In the genomic region with DNA sequence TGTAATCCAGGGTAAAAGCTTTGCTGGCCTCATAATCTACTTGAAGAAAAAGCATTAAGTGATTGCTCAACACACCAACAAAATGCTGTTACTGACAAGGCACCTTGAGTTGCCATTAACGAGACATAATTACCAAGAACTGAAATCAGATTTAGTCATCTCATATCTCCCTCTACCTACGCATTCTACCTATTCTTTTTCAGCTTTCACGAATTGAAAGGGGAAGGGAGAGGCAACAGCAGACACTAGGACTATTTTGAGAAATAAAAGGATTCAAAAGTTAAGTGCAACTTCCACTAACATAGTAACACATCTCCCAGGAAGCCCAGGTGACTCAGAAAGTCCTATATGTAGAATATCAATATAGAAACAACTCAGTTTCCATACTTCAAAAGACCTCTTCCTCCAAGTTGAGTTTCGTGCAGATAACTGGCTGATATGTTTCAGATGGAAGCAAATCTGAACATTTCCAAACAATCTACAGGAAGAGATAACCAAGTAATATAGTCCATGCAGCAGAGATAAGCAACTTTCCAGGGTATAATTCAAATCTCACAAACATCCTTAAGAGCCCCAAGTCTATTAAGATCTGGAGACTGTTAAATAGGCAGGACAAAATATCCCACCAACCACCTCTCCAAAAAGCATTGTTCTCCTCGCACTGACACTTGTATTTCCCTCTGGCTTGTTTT, we compare ENCODE assay signal across 9 cellular contexts. TPM values are rescaled to one million over a fixed set of nuclear protein-coding genes. Genes with fewer than 3 reads are reported as not detected.
DNase-seq lines count a peak whose midpoint lies in the region; ATAC-seq and TF ChIP-seq lines count a peak whose summit lies in the region.
"Had no signal": no experiment of that assay in that cellular context is flagged by ENCODE, and none has a peak within 500 bp of the region (broad histone marks: within the 10 kb centered on the region; RNA-seq: fewer than 3 reads in every experiment).

No MANE protein-coding gene starts in this region.

- peaks cover 26% of the 10 kb centered on the region for H3K4me1 ChIP-seq in mammary epithelial cell (ENCODE audit: insufficient read depth, low read length)

- H3K9ac ChIP-seq in mammary epithelial cell (ENCODE audit: insufficient read depth, low read length) = peak overlapping the region; percentile 56

- peak overlapping the region; percentile 88 for H3K27ac ChIP-seq in mammary epithelial cell (ENCODE audit: insufficient read depth, low read depth, low read length)

- no peaks in the 10 kb centered on the region for H3K9me3 ChIP-seq in mammary epithelial cell (replicated peaks; ENCODE audit: insufficient read depth, low read length)

- peaks cover 84% of the 10 kb centered on the region for H3K79me2 ChIP-seq in mammary epithelial cell (ENCODE audit: insufficient read depth, low read length)

- TF ChIP-seq CTCF in mammary epithelial cell (conservative IDR thresholded peaks at IDR 0.05 in 1 of 2, IDR thresholded peaks at IDR 0.05 in 1 of 2; ENCODE audit: extremely low read depth in 1 of 2, insufficient read depth in 1 of 2, low read depth in 1 of 2, low read length in 2 of 2) = no peak

- H3K4me2 ChIP-seq in mammary epithelial cell (ENCODE audit: insufficient read depth, low read depth, low read length) = peak overlapping the region; percentile 93

- H4K20me1 ChIP-seq in mammary epithelial cell (ENCODE audit: insufficient read depth, low read length) = no peaks in the 10 kb centered on the region

- dilution Hi-C loops in mammary epithelial cell (cut with HindIII; ENCODE audit: low sequenced_read_pairs) = loop anchor here (5.0 kb wide), 1 partner anchor 67 kb away; no protein-coding TSS in a partner anchor

- intact Hi-C loops in mammary epithelial cell (cut with micrococcal nuclease) = no loop called here

- DNase-seq in activated CD4-positive, CD25-positive, alpha-beta regulatory T cell (lab: John Stamatoyannopoulos, UW) = no peak
- DNase-seq in mammary epithelial cell (peak; percentile 28), skeletal muscle cell (ENCODE audit: low read depth) (no peak), HUDEP-2 (lab: John Stamatoyannopoulos, UW; ENCODE audit: unreplicated experiment in 76 of 76) (no peak), hepatic stellate cell (ENCODE audit: low spot score) (no peak)
- DNase-seq: GOT3 had no signal

- CTCF ChIA-PET in mammary epithelial cell (lab: Charles Lee; ENCODE audit: low non-redundant PET) = no interaction called here

- no TSS peak for BruUV-seq in mammary epithelial cell (replicated peaks; lab: Mats Ljungman, UMichigan)

- H3K4me3 ChIP-seq in mammary epithelial cell (replicated peaks in 1 of 3; ENCODE audit: insufficient read depth in 1 of 3, low read depth in 2 of 3, low read length in 3 of 3) (peak overlapping the region; percentile 26 to 89 (median 50)), skeletal muscle cell (ENCODE audit: low read depth, low read length) (peak overlapping the region; percentile 90)

- ATAC-seq in activated CD4-positive, CD25-positive, alpha-beta regulatory T cell treated with anti-CD3 and anti-CD28 coated beads, Interleukin-2, amount 50 U/mL, for 24 hours = peak; percentile 61 to 68
- peak; percentile 61 for ATAC-seq in HG03060 (IDR thresholded peaks at IDR 0.05; ENCODE audit: low read depth, unreplicated experiment)
- no peak for ATAC-seq in HG03571 (IDR thresholded peaks at IDR 0.05; ENCODE audit: unreplicated experiment)

- peaks cover 10% of the 10 kb centered on the region for H3K36me3 ChIP-seq in mammary epithelial cell (ENCODE audit: insufficient read depth, low read length)

- in situ Hi-C loops in mammary epithelial cell (cut with MboI; ENCODE audit: low sequenced_read_pairs in 2 of 2) = no loop called here

- WGBS in mammary epithelial cell (ENCODE audit: low coverage, missing lambda C conversion rate) = 82% methylated on average over 5 of the region's 5 CpGs

- no peak overlapping the region for H2AFZ ChIP-seq in mammary epithelial cell (ENCODE audit: low read depth, low read length)

- H3K27me3 ChIP-seq in mammary epithelial cell (ENCODE audit: insufficient read depth, low read length) = no peaks in the 10 kb centered on the region

RNA-seq across cellular contexts. Expression of gene OSBPL10, which starts 1.9 kb away (rescaled TPM):
- total RNA-seq in mammary epithelial cell = 10 to 100 TPM; 68.1 to 68.7 TPM
- 44.4 TPM for polyA plus RNA-seq in mammary epithelial cell
- polyA minus RNA-seq in mammary epithelial cell = 84.2 TPM

RNA-seq across cellular contexts. Expression of gene ZNF860, which starts 2.4 kb away (rescaled TPM):
- 1 to 10 TPM; 3.4 to 4.0 TPM for total RNA-seq in mammary epithelial cell
- 4.4 TPM for polyA plus RNA-seq in mammary epithelial cell
- polyA minus RNA-seq in mammary epithelial cell = 15.0 TPM
